ENCODE assay signal across 8 cellular contexts in genomic region chr9:121498150-121498486, GRCh38. TPM values are rescaled to one million over a fixed set of nuclear protein-coding genes. Genes with fewer than 3 reads are reported as not detected.
A peak's percentile ranks its signal among the peaks of the same experiment; 100 is the strongest.
DNase-seq lines count a peak whose midpoint lies in the region; ATAC-seq and TF ChIP-seq lines count a peak whose summit lies in the region.

No MANE protein-coding gene starts in this region.

- H3K79me2 ChIP-seq in HCT116 (ENCODE audit: insufficient read depth, low read length) (no peaks in the 10 kb centered on the region), Loucy (ENCODE audit: insufficient read depth, low read length) (no peaks in the 10 kb centered on the region)

- peak overlapping the region; percentile 100 for H3K4me2 ChIP-seq in HCT116 (ENCODE audit: low read length)
- H3K4me2 ChIP-seq in Loucy (ENCODE audit: low read depth, low read length, poor library complexity, severe bottlenecking) = peak overlapping the region; percentile 2

- POLR2A ChIA-PET in GM10248 (lab: Yijun Ruan, JAX) = no interaction called here
- POLR2A ChIA-PET in HCT116 (lab: Charles Lee) = no interaction called here

- H2AFZ ChIP-seq in HCT116 (ENCODE audit: low read depth, low read length, poor library complexity, severe bottlenecking) = peak overlapping the region; percentile 96
- 0 out of 2 replicates have a peak overlapping the region, but pooled peaks have one; percentile 41 for H2AFZ ChIP-seq in Loucy (ENCODE audit: low read length)

- H3K4me1 ChIP-seq in HCT116 (ENCODE audit: control insufficient read depth in 1 of 2, insufficient read depth in 2 of 2, low read length in 2 of 2) = peaks cover 7 to 26% of the 10 kb centered on the region in 2 experiments; a peak in 3 of 4 replicates
- H3K4me1 ChIP-seq in Loucy (ENCODE audit: insufficient read depth, low read length, poor library complexity, severe bottlenecking) = peaks cover 6% of the 10 kb centered on the region
- peaks cover 0 to 25% (median 11%) of the 10 kb centered on the region in 4 donors for H3K4me1 ChIP-seq in Peyer's patch
- peaks cover 0 to 19% of the 10 kb centered on the region in 2 donors for H3K4me1 ChIP-seq in right atrium auricular region

- H3K27me3 ChIP-seq in HCT116 (ENCODE audit: insufficient read depth, low read length) (no peaks in the 10 kb centered on the region; the same call in 1 of the 2 replicates), Loucy (ENCODE audit: insufficient read depth, low read length, poor library complexity, severe bottlenecking) (no peaks in the 10 kb centered on the region), Peyer's patch (no peaks in the 10 kb centered on the region), right atrium auricular region (no peaks in the 10 kb centered on the region)

- no peaks in the 10 kb centered on the region for H3K9me2 ChIP-seq in HCT116 (ENCODE audit: insufficient read depth)
- no peaks in the 10 kb centered on the region for H3K9me2 ChIP-seq in Loucy (replicated peaks; ENCODE audit: low read depth, low read length)

- TF ChIP-seq RAD21 in HCT116 (IDR thresholded peaks at IDR 0.05; ENCODE audit: low read depth) = peak; percentile 60

- H3K27ac ChIP-seq in HCT116 (ENCODE audit: low read depth, low read length) (no peak overlapping the region), Peyer's patch (peak overlapping the region in 1 of 4 donors; percentile 39), right atrium auricular region (peak overlapping the region; percentile 74 to 79)

- H3K4me3 ChIP-seq in HCT116 (replicated peaks in 1 of 2; ENCODE audit: low read depth in 1 of 2, low read length in 2 of 2) (peak overlapping the region; percentile 52 to 72), Loucy (ENCODE audit: low read length, poor library complexity, severe bottlenecking) (no peak overlapping the region), Peyer's patch (peak overlapping the region in 3 of 4 donors; percentile 49 to 57 (median 56)), right atrium auricular region (peak overlapping the region; percentile 47 to 65)

- peak; percentile 87 for DNase-seq in GM10248 (ENCODE audit: extremely low spot score)
- peak; percentile 77 for DNase-seq in HCT116 (ENCODE audit: low read depth, low spot score)
- peak in 2 of 3 donors; percentile 59 to 77 for DNase-seq in Peyer's patch
- peak; percentile 57 for DNase-seq in amniotic stem cell (lab: John Stamatoyannopoulos, UW)
- DNase-seq in right atrium auricular region (ENCODE audit: low spot score) = peak; percentile 78
- peak; percentile 75 for DNase-seq in renal cortical epithelial cell (ENCODE audit: low read depth)
- DNase-seq in cortex of kidney (lab: John Stamatoyannopoulos, UW) = no peak

- TF ChIP-seq POLR2A in HCT116 (IDR thresholded peaks at IDR 0.05; ENCODE audit: borderline replicate concordance, extremely low read depth, insufficient read depth, insufficient read length) (no peak), Peyer's patch (IDR thresholded peaks at IDR 0.05) (no peak)

- intact Hi-C loops in HCT116 (cut with micrococcal nuclease) = loop anchor here (2.0 kb wide), 1 partner anchor 35 kb away; no protein-coding TSS in a partner anchor

- H3F3A ChIP-seq in Loucy (ENCODE audit: low read depth) = no peaks in the 10 kb centered on the region

- RAD21 ChIA-PET in HCT116 (lab: Charles Lee; ENCODE audit: low non-redundant PET in 1 of 2, low total read pairs in 2 of 2, uncharacterized antibody in 2 of 2, unreplicated experiment in 2 of 2) = no interaction called here

- CTCF ChIA-PET in GM10248 (lab: Yijun Ruan, JAX) = interaction anchor here (0.6 to 1.5 kb wide), 11 partner anchors 8 to 220 kb away, joined by 3 to 7 read pairs (median 3); no protein-coding TSS in a partner anchor
- CTCF ChIA-PET in HCT116 (lab: Charles Lee) = interaction anchor here (0.7 to 1.6 kb wide), 9 partner anchors 9 to 178 kb away, joined by 3 to 9 read pairs (median 4); no protein-coding TSS in a partner anchor

- H3K9ac ChIP-seq in HCT116 (ENCODE audit: low read length) = no peak overlapping the region
- no peak overlapping the region for H3K9ac ChIP-seq in Loucy (ENCODE audit: low read depth, low read length, poor library complexity, severe bottlenecking)

- TF ChIP-seq CTCF in GM10248 (IDR thresholded peaks at IDR 0.05; ENCODE audit: control extremely low read depth, extremely low read depth, low read depth, missing control alignments) (peak; percentile 57), HCT116 (IDR thresholded peaks at IDR 0.05 in 2 of 3, conservative IDR thresholded peaks at IDR 0.05 in 1 of 3; ENCODE audit: borderline replicate concordance in 1 of 3, insufficient read depth in 1 of 3, low read depth in 2 of 3, low read length in 2 of 3) (peak; percentile 62 to 73 (median 73); a peak in 5 of 6 replicates), Loucy (conservative IDR thresholded peaks at IDR 0.05; ENCODE audit: low read length) (peak; percentile 84), Peyer's patch (IDR thresholded peaks at IDR 0.05) (peak in 5 of 6 experiments; percentile 44 to 59 (median 56)), right atrium auricular region (IDR thresholded peaks at IDR 0.05) (peak; percentile 56 to 82)

- H3K36me3 ChIP-seq in HCT116 (ENCODE audit: control insufficient read depth in 1 of 2, insufficient read depth in 2 of 2, low read length in 2 of 2) = no peaks in the 10 kb centered on the region
- H3K36me3 ChIP-seq in Loucy (ENCODE audit: insufficient read depth, low read length) = no peaks in the 10 kb centered on the region
- H3K36me3 ChIP-seq in Peyer's patch = no peaks in the 10 kb centered on the region
- H3K36me3 ChIP-seq in right atrium auricular region = no peaks in the 10 kb centered on the region

- peaks cover 0 to 6% of the 10 kb centered on the region in 2 experiments; a peak in 1 of 4 replicates for H3K9me3 ChIP-seq in HCT116 (ENCODE audit: control insufficient read depth in 1 of 2, insufficient read depth in 1 of 2, low read depth in 1 of 2, low read length in 2 of 2)
- H3K9me3 ChIP-seq in Loucy (ENCODE audit: insufficient read depth, low read depth, low read length) = no peaks in the 10 kb centered on the region
- H3K9me3 ChIP-seq in Peyer's patch = no peaks in the 10 kb centered on the region
- no peaks in the 10 kb centered on the region for H3K9me3 ChIP-seq in right atrium auricular region

- ATAC-seq in HCT116 = peak; percentile 82

- BruUV-seq in HCT116 (replicated peaks; lab: Mats Ljungman, UMichigan) = no TSS peak

- H4K20me1 ChIP-seq in HCT116 (ENCODE audit: insufficient read depth) (no peaks in the 10 kb centered on the region), Loucy (ENCODE audit: insufficient read depth, low read length, poor library complexity, severe bottlenecking) (no peaks in the 10 kb centered on the region)

TF ChIP-seq in HCT116, 20 proteins besides CTCF, POLR2A, EP300 and RAD21:
- no peak for TF ChIP-seq EZH2phosphoT487 (IDR thresholded peaks at IDR 0.05; ENCODE audit: borderline replicate concordance)
- TF ChIP-seq, protein P1, sequence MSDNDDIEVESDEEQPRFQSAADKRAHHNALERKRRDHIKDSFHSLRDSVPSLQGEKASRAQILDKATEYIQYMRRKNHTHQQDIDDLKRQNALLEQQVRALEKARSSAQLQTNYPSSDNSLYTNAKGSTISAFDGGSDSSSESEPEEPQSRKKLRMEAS (IDR thresholded peaks at IDR 0.05) = 0 out of 2 replicates have a peak, but pooled peaks have one; percentile 21
- TF ChIP-seq CEBPB (IDR thresholded peaks at IDR 0.05; ENCODE audit: low read depth) = no peak
- TF ChIP-seq SIN3A (IDR thresholded peaks at IDR 0.05; ENCODE audit: low read depth) = no peak

RNA-seq across cellular contexts. Expression of gene GGTA1, which starts 1.5 kb away (rescaled TPM):
- not detected for total RNA-seq in HCT116 (2021; ENCODE audit: unreplicated experiment)
- polyA plus RNA-seq in HCT116 (2012) = not detected in 2 replicates
- 10 to 100 TPM in 1 of 4 donors, 1 to 10 TPM in 2, under 1 TPM in 1; 0.88 to 12.4 (median 2.6) TPM for total RNA-seq in Peyer's patch
- 10 to 100 TPM; 11.6 to 15.2 TPM for total RNA-seq in right atrium auricular region
- total RNA-seq in renal cortical epithelial cell = not detected in 2 replicates
